Comparison of ENCODE assay signal across 18 cellular contexts in the genomic region with DNA sequence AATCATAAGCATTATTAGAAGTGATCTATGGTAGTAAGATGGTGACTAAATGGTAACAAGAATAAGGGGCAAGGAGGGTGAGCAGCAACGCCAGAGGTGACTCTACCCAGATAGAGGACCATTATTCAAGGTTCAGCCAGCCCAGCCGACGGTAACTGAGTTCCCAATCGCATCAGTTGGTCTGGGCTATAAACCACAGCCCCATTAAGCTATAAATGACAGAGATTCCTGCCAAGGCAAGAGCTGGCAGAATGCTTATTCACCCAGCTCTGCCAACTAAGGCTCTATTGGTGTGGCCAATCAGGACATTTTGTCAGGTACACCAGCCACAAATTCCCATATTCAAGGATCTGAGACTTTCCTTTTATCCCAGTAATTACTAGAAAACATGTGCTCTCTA.
"Had no signal": no experiment of that assay in that cellular context is flagged by ENCODE, and none has a peak within 500 bp of the region (broad histone marks: within the 10 kb centered on the region; RNA-seq: fewer than 3 reads in every experiment).

No MANE protein-coding gene starts in this region.

- FAIRE-seq: colon had no signal

- H3K27me3 ChIP-seq: testis had no signal

- ATAC-seq: activated CD8-positive, alpha-beta T cell treated with anti-CD3 and anti-CD28 coated beads for 36 hours; activated naive CD4-positive, alpha-beta T cell treated with anti-CD3 and anti-CD28 coated beads, Interleukin-2, amount 50 U/mL, for 72 hours; psoas muscle; sciatic nerve; stimulated activated naive CD8-positive, alpha-beta T cell treated with anti-CD3 and anti-CD28 coated beads, Interleukin-15, amount 100 ng/mL, for 72 hours had no signal

- H3K27ac ChIP-seq: psoas muscle, testis had no signal

- DNase-seq: activated B cell treated with CpG ODN at 0.5 μM for 24 hours; activated CD4-positive, alpha-beta T cell treated with anti-CD3 and anti-CD28 coated beads for 48 hours; activated CD8-positive, alpha-beta memory T cell treated with anti-CD3 and anti-CD28 coated beads, Interleukin-2, amount 50 U/mL, for 4 hours; activated CD8-positive, alpha-beta T cell treated with anti-CD3 and anti-CD28 coated beads for 36 hours; activated effector memory CD4-positive, alpha-beta T cell treated with anti-CD3 and anti-CD28 coated beads, Interleukin-2, amount 50 U/mL, for 16 hours; activated T-cell treated with anti-CD3 and anti-CD28 coated beads, Interleukin-2, amount 50 U/mL, for 48 hours; foreskin fibroblast; kidney glomerular epithelial cell; mesendoderm; nephron progenitor cell; psoas muscle; stimulated activated CD4-positive, alpha-beta T cell treated with anti-CD3 and anti-CD28 coated beads, Interleukin-1b, Interleukin-23, amount 100 ng/mL, for 48 hours; stimulated activated naive CD8-positive, alpha-beta T cell treated with anti-CD3 and anti-CD28 coated beads, Interleukin-15, amount 100 ng/mL, for 72 hours; T-helper 2 cell; testis had no signal

- H3K9me3 ChIP-seq: psoas muscle, testis had no signal

- H3K4me3 ChIP-seq: psoas muscle, testis had no signal
